In genomic region chr17:19470529-19471261, GRCh38 we compare ENCODE assay signal across 11 cellular contexts. TPM values are rescaled to one million over a fixed set of nuclear protein-coding genes. Genes with fewer than 3 reads are reported as not detected.
A peak's percentile ranks its signal among the peaks of the same experiment; 100 is the strongest.
DNase-seq lines count a peak whose midpoint lies in the region; ATAC-seq and TF ChIP-seq lines count a peak whose summit lies in the region.
"Had no signal": no experiment of that assay in that cellular context is flagged by ENCODE, and none has a peak within 500 bp of the region (broad histone marks: within the 10 kb centered on the region; RNA-seq: fewer than 3 reads in every experiment).

No MANE protein-coding gene starts in this region.

- intact Hi-C loops in lower leg skin (cut with DNase I; ENCODE audit: low total_unique reads) (no loop called here), tibial artery (cut with DNase I; ENCODE audit: low total_unique reads) (no loop called here)

- H3K9ac ChIP-seq in SK-N-SH, result no peak overlapping the region

- POLR2A ChIA-PET in SK-N-SH (lab: Yijun Ruan, JAX), result no interaction called here

- H3K27me3 ChIP-seq in tibial artery (no peaks in the 10 kb centered on the region), brain microvascular endothelial cell (replicated peaks) (no peaks in the 10 kb centered on the region), SK-N-SH (ENCODE audit: insufficient read depth) (no peaks in the 10 kb centered on the region)

- no peak overlapping the region for H3K4me3 ChIP-seq in lower leg skin (ENCODE audit: low read depth, poor library complexity, severe bottlenecking)
- H3K4me3 ChIP-seq in tibial artery, result peak overlapping the region; percentile 20 to 26
- H3K4me3 ChIP-seq in brain microvascular endothelial cell (ENCODE audit: low read depth, low read length), result no peak overlapping the region
- H3K4me3 ChIP-seq in SK-N-SH (ENCODE audit: low read depth in 2 of 2, low read length in 1 of 2), result no peak overlapping the region
- H3K4me3 ChIP-seq: PC-9 had no signal

- ATAC-seq in HG02884 (IDR thresholded peaks at IDR 0.05; ENCODE audit: unreplicated experiment), result no peak

- H3K36me3 Mint-ChIP-seq in progenitor cell of endocrine pancreas (ENCODE audit: insufficient read depth), result no peaks in the 10 kb centered on the region

- H3K4me3 Mint-ChIP-seq in progenitor cell of endocrine pancreas (ENCODE audit: low read depth), result no peak overlapping the region

- no peaks in the 10 kb centered on the region for H3K36me3 ChIP-seq in tibial artery
- no peaks in the 10 kb centered on the region for H3K36me3 ChIP-seq in brain microvascular endothelial cell (replicated peaks)
- H3K36me3 ChIP-seq in SK-N-SH (replicated peaks in 1 of 2; ENCODE audit: control insufficient read depth in 1 of 2, insufficient read depth in 2 of 2, low read length in 1 of 2), result no peaks in the 10 kb centered on the region

- DNase-seq in NCI-H1105 (lab: John Stamatoyannopoulos, UW) (peak; percentile 57), cerebellar cortex (ENCODE audit: low spot score) (peak; percentile 74), lower leg skin (ENCODE audit: low spot score in 2 of 2) (peak; percentile 65 to 91), tibial artery (peak; percentile 86 to 90), brain microvascular endothelial cell (no peak), progenitor cell of endocrine pancreas (ENCODE audit: low spot score, unreplicated experiment) (no peak), SK-N-SH (no peak)
- DNase-seq: activated CD8-positive, alpha-beta memory T cell treated with anti-CD3 and anti-CD28 coated beads, Interleukin-2, amount 50 U/mL, for 48 hours had no signal

- H4K20me1 ChIP-seq in SK-N-SH (ENCODE audit: insufficient read depth), result no peaks in the 10 kb centered on the region

- 56 to 62% methylated on average over 29 of the region's 29 CpGs for WGBS in lower leg skin, 2 donors
- 79% methylated on average over 29 of the region's 29 CpGs for WGBS in SK-N-SH (ENCODE audit: low lambda C conversion rate)

- TF ChIP-seq EP300 in SK-N-SH (IDR thresholded peaks at IDR 0.05; ENCODE audit: borderline replicate concordance in 1 of 2, low read depth in 1 of 2, low read length in 1 of 2), result no peak

- H3K4me1 ChIP-seq in tibial artery, result no peaks in the 10 kb centered on the region
- no peaks in the 10 kb centered on the region for H3K4me1 ChIP-seq in SK-N-SH (ENCODE audit: control insufficient read depth in 1 of 2, insufficient read depth in 2 of 2, low read depth in 1 of 2, low read length in 1 of 2)

- no peaks in the 10 kb centered on the region for H3F3A ChIP-seq in SK-N-SH (replicated peaks; ENCODE audit: insufficient read depth)

- in situ Hi-C loops in brain microvascular endothelial cell (cut with HindIII; ENCODE audit: low pct_ligation_motif_present, low sequenced_read_pairs), result no loop called here

- CTCF ChIA-PET in SK-N-SH (lab: Yijun Ruan, JAX), result interaction anchor here (0.6 to 1.6 kb wide), 3 partner anchors 23 to 1270 kb away, joined by 3 read pairs; no protein-coding TSS in a partner anchor

- H2AFZ ChIP-seq in SK-N-SH (ENCODE audit: low read depth), result no peak overlapping the region
- H2AFZ ChIP-seq: PC-9 had no signal

- H3K27me3 Mint-ChIP-seq in progenitor cell of endocrine pancreas, result no peaks in the 10 kb centered on the region

- TF ChIP-seq CTCF in lower leg skin (IDR thresholded peaks at IDR 0.05), result no peak
- no peak for TF ChIP-seq CTCF in tibial artery (IDR thresholded peaks at IDR 0.05)
- TF ChIP-seq CTCF in brain microvascular endothelial cell (IDR thresholded peaks at IDR 0.05; ENCODE audit: low read depth, low read length, missing control alignments), result no peak
- TF ChIP-seq CTCF in progenitor cell of endocrine pancreas (IDR thresholded peaks at IDR 0.05; ENCODE audit: unreplicated experiment), result no peak
- no peak for TF ChIP-seq CTCF in SK-N-SH (IDR thresholded peaks at IDR 0.05)

- peak overlapping the region in 1 of 2 donors; percentile 49 for H3K27ac ChIP-seq in tibial artery
- H3K27ac ChIP-seq in brain microvascular endothelial cell, result no peak overlapping the region
- H3K27ac ChIP-seq in SK-N-SH (ENCODE audit: low read depth in 2 of 2, low read length in 1 of 2), result no peak overlapping the region
- H3K27ac ChIP-seq: epithelial cell of prostate, PC-9 had no signal

- no peak overlapping the region for H3K4me2 ChIP-seq in SK-N-SH
- H3K4me2 ChIP-seq: PC-9 had no signal

- no peaks in the 10 kb centered on the region for H3K9me3 ChIP-seq in tibial artery
- no peaks in the 10 kb centered on the region for H3K9me3 ChIP-seq in SK-N-SH

- H3K9me2 ChIP-seq in SK-N-SH, result no peaks in the 10 kb centered on the region

- no peaks in the 10 kb centered on the region for H3K79me2 ChIP-seq in SK-N-SH (ENCODE audit: insufficient read depth)

- H3K4me1 Mint-ChIP-seq in progenitor cell of endocrine pancreas (ENCODE audit: low read depth), result no peaks in the 10 kb centered on the region

- no peak for TF ChIP-seq RAD21 in SK-N-SH (IDR thresholded peaks at IDR 0.05; ENCODE audit: low read length)

- H3K27ac Mint-ChIP-seq in progenitor cell of endocrine pancreas, result no peak overlapping the region

- TF ChIP-seq POLR2A in lower leg skin (IDR thresholded peaks at IDR 0.05), result no peak

- H3K9me3 Mint-ChIP-seq in progenitor cell of endocrine pancreas (ENCODE audit: low read depth), result peaks cover 5% of the 10 kb centered on the region

TF ChIP-seq in SK-N-SH, 30 proteins besides CTCF, POLR2A, EP300 and RAD21:
- no peak for TF ChIP-seq NFIC (IDR thresholded peaks at IDR 0.05; ENCODE audit: borderline replicate concordance)
- no peak for TF ChIP-seq EZH2phosphoT487 (IDR thresholded peaks at IDR 0.05; ENCODE audit: borderline replicate concordance, low read depth)
- no peak for TF ChIP-seq GATA2 (CRISPR knock-in tag; IDR thresholded peaks at IDR 0.05)
- no peak for TF ChIP-seq IRF3 (IDR thresholded peaks at IDR 0.05; ENCODE audit: low read depth, low read length)
- TF ChIP-seq FOSL2 (IDR thresholded peaks at IDR 0.05; ENCODE audit: borderline replicate concordance, low read depth), result no peak
- TF ChIP-seq MAX (IDR thresholded peaks at IDR 0.05; ENCODE audit: low read depth), result no peak
- TF ChIP-seq YY1 (IDR thresholded peaks at IDR 0.05; ENCODE audit: low read depth), result no peak
- TF ChIP-seq PBX3 (IDR thresholded peaks at IDR 0.05), result no peak
- TF ChIP-seq GABPA (IDR thresholded peaks at IDR 0.05; ENCODE audit: low read depth), result no peak
- TF ChIP-seq TAF1 (IDR thresholded peaks at IDR 0.05; ENCODE audit: borderline replicate concordance, low read depth, low read length), result no peak
- TF ChIP-seq USF1 (IDR thresholded peaks at IDR 0.05; ENCODE audit: borderline replicate concordance, low read depth), result no peak

RNA-seq across cellular contexts. Expression of gene RNF112, which starts 59.7 kb away (rescaled TPM):
- total RNA-seq in lower leg skin, result 1 to 10 TPM in 3 of 4 donors, under 1 TPM in 1; 0.54 to 4.2 (median 1.3) TPM
- 1.1 and 1.3 TPM in 2 replicates for total RNA-seq in progenitor cell of endocrine pancreas
- polyA plus RNA-seq in SK-N-SH (2012; rRNA removed), result 22.6 and 26.9 TPM in 2 replicates
- polyA plus RNA-seq in SK-N-SH (2012; cell fraction: cytosol; rRNA removed), result 6.7 and 9.2 TPM in 2 replicates
- 144 and 163 TPM in 2 replicates for polyA plus RNA-seq in SK-N-SH (2012; cell fraction: nucleus; rRNA removed)

Comparison
In these comparisons a context has a peak if more than half of its experiments do, and no peak if none do; other contexts are left out.
1. DNase-seq: peak in NCI-H1105 (single experiment), cerebellar cortex (single experiment), lower leg skin (2 of 2) and tibial artery (2 of 2); none in brain microvascular endothelial cell (single experiment), progenitor cell of endocrine pancreas (single experiment) and SK-N-SH (single experiment).
2. H3K4me3 ChIP-seq: peak in tibial artery (2 of 2); none in lower leg skin (single experiment), brain microvascular endothelial cell (single experiment) and SK-N-SH (0 of 2).